Comparison of ENCODE assay signal across 8 cellular contexts in genomic region chr14:23929822-23930294, GRCh38. TPM values are rescaled to one million over a fixed set of nuclear protein-coding genes. Genes with fewer than 3 reads are reported as not detected.
DNase-seq lines count a peak whose midpoint lies in the region; ATAC-seq and TF ChIP-seq lines count a peak whose summit lies in the region.

No MANE protein-coding gene starts in this region.

- H3K4me2 ChIP-seq in PC-3 (ENCODE audit: low read length): no peak overlapping the region
- no peak overlapping the region for H3K4me2 ChIP-seq in neural cell (ENCODE audit: low read length)

- no peak overlapping the region for H2AFZ ChIP-seq in PC-3 (ENCODE audit: low read length)
- H2AFZ ChIP-seq in neural cell (ENCODE audit: low read depth, low read length): no peak overlapping the region

- H3K79me2 ChIP-seq in PC-3 (ENCODE audit: low read length) (no peaks in the 10 kb centered on the region), neural cell (replicated peaks; ENCODE audit: insufficient read depth, low read length) (no peaks in the 10 kb centered on the region)

- peak; percentile 79 for TF ChIP-seq RAD21 in neural cell (conservative IDR thresholded peaks at IDR 0.05)

- no peak for TF ChIP-seq EP300 in neural cell (conservative IDR thresholded peaks at IDR 0.05; ENCODE audit: poor library complexity, severe bottlenecking)

- CTCF ChIA-PET in PC-3 (lab: Charles Lee): interaction anchor here (1.1 kb wide), 2 partner anchors 264 to 298 kb away, joined by 3 to 4 read pairs; no protein-coding TSS in a partner anchor

- H3K27me3 ChIP-seq in PC-3 (ENCODE audit: low read length) (no peaks in the 10 kb centered on the region), neural cell (ENCODE audit: insufficient read depth, low read depth, low read length) (no peaks in the 10 kb centered on the region)

- no peaks in the 10 kb centered on the region for H3K36me3 ChIP-seq in PC-3 (ENCODE audit: low read depth, low read length)
- no peaks in the 10 kb centered on the region for H3K36me3 ChIP-seq in neural cell (ENCODE audit: insufficient read depth, low read length)

- intact Hi-C loops in PC-3 (cut with micrococcal nuclease): loop anchor here (1.0 to 5.0 kb wide), 2 partner anchors 203 to 343 kb away; no protein-coding TSS in a partner anchor

- POLR2A ChIA-PET in PC-3 (lab: Charles Lee; ENCODE audit: unreplicated experiment): no interaction called here

- no peak overlapping the region for H3K4me3 ChIP-seq in PC-3 (ENCODE audit: low read length)
- H3K4me3 ChIP-seq in fibroblast of mammary gland (ENCODE audit: control insufficient read depth, low read depth, low read length): no peak overlapping the region
- no peak overlapping the region for H3K4me3 ChIP-seq in neural cell (ENCODE audit: low read length)

- H3K4me1 ChIP-seq in PC-3 (ENCODE audit: insufficient read depth, low read length): no peaks in the 10 kb centered on the region

- ATAC-seq in HG03354 (IDR thresholded peaks at IDR 0.05; ENCODE audit: poor library complexity, severe bottlenecking, unreplicated experiment) (peak; percentile 78), PC-3 (peak; percentile 85)
- ATAC-seq in stimulated activated naive CD8-positive, alpha-beta T cell treated with anti-CD3 and anti-CD28 coated beads, Interleukin-15, Interleukin-2, amounts not matched to agents 100 U/mL and 50 U/mL, for 24 hours: peak; percentile 87

- no peaks in the 10 kb centered on the region for H4K20me1 ChIP-seq in PC-3 (ENCODE audit: low read length)
- no peaks in the 10 kb centered on the region for H4K20me1 ChIP-seq in neural cell (ENCODE audit: insufficient read depth)

- TF ChIP-seq CTCF in PC-3 (conservative IDR thresholded peaks at IDR 0.05; ENCODE audit: low read depth, low read length): peak; percentile 96
- TF ChIP-seq CTCF in fibroblast of mammary gland (conservative IDR thresholded peaks at IDR 0.05; ENCODE audit: control insufficient read depth, insufficient read depth, low read depth, low read length): peak; percentile 97
- peak; percentile 83 for TF ChIP-seq CTCF in neural cell (IDR thresholded peaks at IDR 0.05; ENCODE audit: poor library complexity, severe bottlenecking)

- no TSS peak for BruUV-seq in PC-3 (replicated peaks; lab: Mats Ljungman, UMichigan)

- H3K9ac ChIP-seq in PC-3 (ENCODE audit: low read length) (no peak overlapping the region), neural cell (ENCODE audit: low read length) (no peak overlapping the region)

- H3K27ac ChIP-seq in PC-3 (ENCODE audit: low read length) (no peak overlapping the region), neural cell (ENCODE audit: low read length) (no peak overlapping the region)

- H3F3A ChIP-seq in PC-3 (ENCODE audit: low read length, unreplicated experiment) (no peaks in the 10 kb centered on the region), neural cell (ENCODE audit: insufficient read depth, low read length, poor library complexity, severe bottlenecking) (no peaks in the 10 kb centered on the region)

- in situ Hi-C loops in G401 (cut with HindIII; ENCODE audit: low sequenced_read_pairs): no loop called here

- DNase-seq in G401 (ENCODE audit: low spot score) (peak; percentile 73), PC-3 (peak; percentile 86), fibroblast of mammary gland (ENCODE audit: low read depth) (peak; percentile 76), mesenteric fat pad (ENCODE audit: low spot score) (no peak)
- DNase-seq in activated T-cell treated with anti-CD3 and anti-CD28 coated beads, Interleukin-2, amount 50 U/mL, for 48 hours: peak; percentile 87 to 89
- DNase-seq in stimulated activated naive CD8-positive, alpha-beta T cell treated with anti-CD3 and anti-CD28 coated beads, Interleukin-15, Interleukin-2, amounts not matched to agents 100 U/mL and 50 U/mL, for 24 hours: peak; percentile 90

- H3K9me2 ChIP-seq in PC-3 (replicated peaks; ENCODE audit: low read length) (no peaks in the 10 kb centered on the region), neural cell (ENCODE audit: insufficient read depth, low read length) (no peaks in the 10 kb centered on the region)

- no peaks in the 10 kb centered on the region for H3K9me3 ChIP-seq in PC-3 (ENCODE audit: low read length)
- no peaks in the 10 kb centered on the region for H3K9me3 ChIP-seq in neural cell (ENCODE audit: low read length)

TF ChIP-seq in neural cell, 6 proteins besides CTCF, POLR2A, EP300 and RAD21:
- peak; percentile 90 for TF ChIP-seq SMC3 (conservative IDR thresholded peaks at IDR 0.05; ENCODE audit: poor library complexity)
- no peak for TF ChIP-seq MXI1 (conservative IDR thresholded peaks at IDR 0.05; ENCODE audit: poor library complexity, severe bottlenecking)
- no peak for TF ChIP-seq EZH2 (IDR thresholded peaks at IDR 0.05; ENCODE audit: borderline replicate concordance, insufficient read depth, low read length, poor library complexity, severe bottlenecking)
- no peak for TF ChIP-seq REST (IDR thresholded peaks at IDR 0.05; ENCODE audit: borderline replicate concordance)

RNA-seq across cellular contexts. Expression of gene DHRS4, which starts 23.7 kb away (rescaled TPM):
- 46.2 and 62.7 TPM in 2 replicates for total RNA-seq in G401 (2014; rRNA removed; shearing (Covaris generic))
- 103 and 108 TPM in 2 replicates for total RNA-seq in PC-3 (2014; rRNA removed)
- polyA plus RNA-seq in neural cell: 7.7 and 7.8 TPM in 2 replicates
- polyA minus RNA-seq in neural cell: 3.2 and 4.6 TPM in 2 replicates
- total RNA-seq in mesenteric fat pad: 19.2 TPM

RNA-seq across cellular contexts. Expression of gene DHRS4L2, which starts 58.9 kb away (rescaled TPM):
- total RNA-seq in G401 (2014; rRNA removed; shearing (Covaris generic)): 17.3 and 28.1 TPM in 2 replicates
- 16.5 and 26.7 TPM in 2 replicates for total RNA-seq in PC-3 (2014; rRNA removed)
- 1.9 and 3.0 TPM in 2 replicates for polyA plus RNA-seq in neural cell
- polyA minus RNA-seq in neural cell: 0.69 TPM in 1 of 2 replicates, not detected in the other
- 18.9 TPM for total RNA-seq in mesenteric fat pad
